Comparison of ENCODE assay signal across 8 cellular contexts in the genomic region with DNA sequence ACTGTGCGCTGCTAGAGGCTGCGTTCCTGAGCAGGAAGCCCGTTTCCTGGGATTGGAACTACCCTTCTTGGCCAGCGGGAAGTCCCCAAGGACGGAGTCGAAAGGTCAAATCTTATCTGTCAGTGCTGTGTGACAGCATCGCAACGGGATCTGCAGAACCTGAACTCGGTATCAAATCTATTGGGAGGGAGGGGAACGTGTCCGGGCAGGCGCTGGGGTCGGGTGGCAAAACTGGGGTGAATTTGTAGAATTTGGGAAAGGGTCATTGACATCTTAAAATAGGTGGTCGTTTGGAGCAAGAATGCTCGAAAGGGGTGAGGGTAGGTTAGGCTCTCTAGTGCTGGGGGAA. TPM values are rescaled to one million over a fixed set of nuclear protein-coding genes. Genes with fewer than 3 reads are reported as not detected.
DNase-seq lines count a peak whose midpoint lies in the region; ATAC-seq, FAIRE-seq and TF ChIP-seq lines count a peak whose summit lies in the region.

No MANE protein-coding gene starts in this region.

- H3K36me3 ChIP-seq in A673 (ENCODE audit: insufficient read depth, low read length, poor library complexity, severe bottlenecking) (peaks cover 12% of the 10 kb centered on the region), mucosa of rectum (ENCODE audit: control insufficient read depth in 2 of 2, insufficient read depth in 2 of 2, low read length in 2 of 2) (peaks cover 0 to 5% of the 10 kb centered on the region in 2 donors)

- H3K4me1 Mint-ChIP-seq in MCF 10A (ENCODE audit: insufficient read depth, unreplicated experiment), result peaks cover 12% of the 10 kb centered on the region

- H3K9me3 Mint-ChIP-seq in MCF 10A (ENCODE audit: unreplicated experiment), result no peaks in the 10 kb centered on the region

- no peak overlapping the region for H3K27ac Mint-ChIP-seq in MCF 10A (ENCODE audit: low read depth, unreplicated experiment)

- DNase-seq in A673 (ENCODE audit: low spot score) (no peak), MCF 10A (ENCODE audit: unreplicated experiment) (no peak), GM12892 (ENCODE audit: insufficient read length) (no peak), GM19238 (ENCODE audit: insufficient read length, low spot score) (no peak)

- H3K27ac ChIP-seq in A673 (ENCODE audit: low read depth, low read length, poor library complexity, severe bottlenecking), result no peak overlapping the region
- H3K27ac ChIP-seq in mucosa of rectum (ENCODE audit: low read depth in 2 of 2, low read length in 2 of 2), result peak overlapping the region; percentile 90 to 95

- TF ChIP-seq CTCF in A673 (conservative IDR thresholded peaks at IDR 0.05; ENCODE audit: low read depth, low read length) (no peak), MCF 10A (IDR thresholded peaks at IDR 0.05; ENCODE audit: unreplicated experiment) (no peak)

- POLR2A ChIA-PET in A673 (lab: Charles Lee; ENCODE audit: low non-redundant PET) (interaction anchor here (0.6 kb wide), 1 partner anchor 414 kb away, joined by 3 read pairs; no protein-coding TSS in a partner anchor), MCF 10A (lab: Yijun Ruan, JAX) (interaction anchor here (0.7 to 5.9 kb wide), 8 partner anchors 10 to 608 kb away, joined by 3 to 67 read pairs (median 4); no protein-coding TSS in a partner anchor)

- intact Hi-C loops in A673 (cut with micrococcal nuclease; ENCODE audit: unreplicated experiment), result loop anchor here (5.0 kb wide), 1 partner anchor 401 kb away; the partner anchor contains the start of gene COLGALT2
- intact Hi-C loops in MCF 10A (cut with micrococcal nuclease), result loop anchor here (1.0 to 10.0 kb wide), 2 partner anchors 280 to 748 kb away; partner anchors contain the start of gene C1orf21

- peak overlapping the region; percentile 61 to 65 for H3K9ac ChIP-seq in mucosa of rectum (ENCODE audit: low read depth in 1 of 2, low read length in 2 of 2)

- peaks cover 18% of the 10 kb centered on the region for H3K36me3 Mint-ChIP-seq in MCF 10A (ENCODE audit: insufficient read depth, unreplicated experiment)

- BruUV-seq in A673 (replicated peaks; lab: Mats Ljungman, UMichigan) (no TSS peak), MCF 10A (replicated peaks; lab: Mats Ljungman, UMichigan) (no TSS peak)

- no peaks in the 10 kb centered on the region for H3K27me3 ChIP-seq in A673 (replicated peaks; ENCODE audit: insufficient read depth, low read depth, low read length, poor library complexity)
- H3K27me3 ChIP-seq in mucosa of rectum (ENCODE audit: control insufficient read depth in 2 of 2, insufficient read depth in 2 of 2, low read length in 2 of 2), result no peaks in the 10 kb centered on the region

- H3K4me1 ChIP-seq in A673 (ENCODE audit: insufficient read depth, low read length, poor library complexity, severe bottlenecking), result peaks cover 23% of the 10 kb centered on the region
- H3K4me1 ChIP-seq in mucosa of rectum (ENCODE audit: control insufficient read depth in 2 of 2, insufficient read depth in 2 of 2, low read length in 2 of 2), result peaks cover 8 to 23% of the 10 kb centered on the region in 2 donors

- H3K4me3 Mint-ChIP-seq in MCF 10A (ENCODE audit: unreplicated experiment), result peak overlapping the region; percentile 100

- no peaks in the 10 kb centered on the region for H3K9me3 ChIP-seq in A673 (ENCODE audit: low read depth, low read length, poor library complexity, severe bottlenecking)
- H3K9me3 ChIP-seq in mucosa of rectum (ENCODE audit: control insufficient read depth in 2 of 2, low read length in 2 of 2), result no peaks in the 10 kb centered on the region

- H3K4me3 ChIP-seq in A673 (ENCODE audit: low read depth, low read length, poor library complexity, severe bottlenecking), result peak overlapping the region; percentile 76
- H3K4me3 ChIP-seq in mucosa of rectum (ENCODE audit: low read length in 2 of 2), result peak overlapping the region; percentile 94

- TF ChIP-seq POLR2A in GM12892 (IDR thresholded peaks at IDR 0.05; ENCODE audit: low read depth, low read length), result no peak

- CTCF ChIA-PET in A673 (lab: Charles Lee), result no interaction called here
- CTCF ChIA-PET in MCF 10A (lab: Yijun Ruan, JAX), result interaction anchor here (1.0 to 4.3 kb wide), 3 partner anchors 9 to 415 kb away, joined by 3 to 21 read pairs (median 4); partner anchors contain the start of gene TSEN15

- ATAC-seq in HG02642 (IDR thresholded peaks at IDR 0.05; ENCODE audit: poor library complexity, unreplicated experiment) (peak; percentile 0), esophagus mucosa (no peak), GM18502 (IDR thresholded peaks at IDR 0.05; ENCODE audit: poor library complexity, unreplicated experiment) (no peak)

- no peak for FAIRE-seq in GM12892 (lab: Jason Lieb, UNC)

- no peaks in the 10 kb centered on the region for H3K27me3 Mint-ChIP-seq in MCF 10A (ENCODE audit: insufficient read depth, unreplicated experiment)

RNA-seq across cellular contexts. Expression of gene ARPC5, which starts 0.7 kb away (rescaled TPM):
- 138 and 158 TPM in 2 replicates for total RNA-seq in A673 (2021)
- 195 and 240 TPM in 2 replicates for total RNA-seq in MCF 10A (2022)
- 97.8 TPM for total RNA-seq in esophagus mucosa
- polyA plus RNA-seq in GM12892 (2012; ENCODE audit: missing spikeins), result 252 TPM

RNA-seq across cellular contexts. Expression of gene APOBEC4, which starts 16.8 kb away (rescaled TPM):
- total RNA-seq in A673 (2021) (not detected in 2 replicates), MCF 10A (2022) (not detected in 2 replicates), esophagus mucosa (not detected)
- polyA plus RNA-seq in GM12892 (2012; ENCODE audit: missing spikeins), result 0.36 TPM

RNA-seq across cellular contexts. Expression of gene NCF2, which starts 46.0 kb away (rescaled TPM):
- total RNA-seq in A673 (2021), result not detected in 2 replicates
- total RNA-seq in MCF 10A (2022), result 4.9 and 8.7 TPM in 2 replicates
- 8.3 TPM for total RNA-seq in esophagus mucosa
- 97.2 TPM for polyA plus RNA-seq in GM12892 (2012; ENCODE audit: missing spikeins)
